1 cellular context compared by ENCODE assay signal in genomic region chr4:99457676-99458075, GRCh38.
TF ChIP-seq lines count a peak whose summit lies in the region.

No MANE protein-coding gene starts in this region.

TF ChIP-seq in SK-N-SH, 30 proteins besides CTCF, POLR2A, EP300 and RAD21:
- TF ChIP-seq FOSL2 (IDR thresholded peaks at IDR 0.05; ENCODE audit: borderline replicate concordance, low read depth) (no peak), GABPA (IDR thresholded peaks at IDR 0.05; ENCODE audit: low read depth) (no peak), TAF1 (IDR thresholded peaks at IDR 0.05; ENCODE audit: borderline replicate concordance, low read depth, low read length) (no peak), ELF1 (IDR thresholded peaks at IDR 0.05) (no peak), ZBTB33 (IDR thresholded peaks at IDR 0.05; ENCODE audit: borderline replicate concordance, low read depth) (no peak), TCF12 (IDR thresholded peaks at IDR 0.05) (no peak), MXI1 (IDR thresholded peaks at IDR 0.05; ENCODE audit: low read depth, low read length) (no peak), USF2 (IDR thresholded peaks at IDR 0.05; ENCODE audit: borderline replicate concordance, low read depth, low read length) (no peak), REST (IDR thresholded peaks at IDR 0.05; ENCODE audit: low read depth, low read length) (no peak), YY1 (IDR thresholded peaks at IDR 0.05; ENCODE audit: low read depth) (no peak), USF1 (IDR thresholded peaks at IDR 0.05; ENCODE audit: borderline replicate concordance, low read depth) (no peak), RXRA (IDR thresholded peaks at IDR 0.05; ENCODE audit: borderline replicate concordance, low read depth) (no peak), EZH2phosphoT487 (IDR thresholded peaks at IDR 0.05; ENCODE audit: borderline replicate concordance, low read depth) (no peak), SIN3A (IDR thresholded peaks at IDR 0.05; ENCODE audit: borderline replicate concordance, low read depth, low read length) (no peak), IRF3 (IDR thresholded peaks at IDR 0.05; ENCODE audit: low read depth, low read length) (no peak)
